In the genomic region with DNA sequence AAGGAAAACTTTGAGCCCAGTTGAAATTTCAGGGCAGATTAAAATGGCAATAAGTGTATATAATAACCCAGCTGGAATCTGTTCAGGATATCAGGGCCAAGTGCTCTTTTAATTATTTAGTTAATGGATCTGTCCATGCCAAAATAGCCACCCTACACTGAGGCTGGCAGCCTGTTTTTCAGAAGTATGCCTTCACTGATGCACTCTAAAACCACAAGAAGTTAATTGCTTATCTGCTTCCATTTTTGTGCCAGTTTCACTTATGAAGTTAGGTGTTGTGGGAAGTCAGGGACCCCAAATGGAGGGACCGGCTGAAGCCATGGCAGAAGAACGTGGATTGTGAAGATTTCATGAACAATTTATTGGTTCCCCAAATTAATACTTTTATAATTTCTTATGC, we compare ENCODE assay signal across 18 cellular contexts.
A peak's percentile ranks its signal among the peaks of the same experiment; 100 is the strongest.
DNase-seq lines count a peak whose midpoint lies in the region; ATAC-seq and TF ChIP-seq lines count a peak whose summit lies in the region.
"Had no signal": no experiment of that assay in that cellular context is flagged by ENCODE, and none has a peak within 500 bp of the region (broad histone marks: within the 10 kb centered on the region; RNA-seq: fewer than 3 reads in every experiment).

No MANE protein-coding gene starts in this region.

- H3K4me1 ChIP-seq in OCI-LY3 (ENCODE audit: low read length) (peaks cover 11% of the 10 kb centered on the region), SK-N-SH (ENCODE audit: control insufficient read depth in 1 of 2, insufficient read depth in 2 of 2, low read depth in 1 of 2, low read length in 1 of 2) (no peaks in the 10 kb centered on the region; a peak in 1 of 4 replicates)
- H3K4me1 ChIP-seq in CD4-positive, alpha-beta memory T cell (ENCODE audit: insufficient read depth, low read length) = no peaks in the 10 kb centered on the region

- no peaks in the 10 kb centered on the region for H3K9me3 ChIP-seq in OCI-LY3 (ENCODE audit: insufficient read depth, low read length)
- H3K9me3 ChIP-seq in SK-N-SH = no peaks in the 10 kb centered on the region
- peaks cover 0 to 4% of the 10 kb centered on the region in 2 donors for H3K9me3 ChIP-seq in CD4-positive, alpha-beta memory T cell (ENCODE audit: control insufficient read depth in 1 of 2, low read length in 2 of 2)

- H3K4me3 Mint-ChIP-seq in CD4-positive, alpha-beta memory T cell = no peak overlapping the region
- H3K4me3 Mint-ChIP-seq: CD8-positive, alpha-beta memory T cell had no signal

- H2AFZ ChIP-seq in OCI-LY3 (ENCODE audit: low read depth, low read length) (no peak overlapping the region), SK-N-SH (ENCODE audit: low read depth) (no peak overlapping the region)
- H2AFZ ChIP-seq: GM23248 had no signal

- no peaks in the 10 kb centered on the region for H3F3A ChIP-seq in SK-N-SH (replicated peaks; ENCODE audit: insufficient read depth)

- H3K79me2 ChIP-seq in OCI-LY3 (ENCODE audit: low read length) (no peaks in the 10 kb centered on the region), SK-N-SH (ENCODE audit: insufficient read depth) (no peaks in the 10 kb centered on the region)

- H3K9ac ChIP-seq in OCI-LY3 (ENCODE audit: low read length) = no peak overlapping the region
- H3K9ac ChIP-seq in SK-N-SH = no peak overlapping the region
- H3K9ac ChIP-seq: GM23248 had no signal

- WGBS in SK-N-SH (ENCODE audit: low lambda C conversion rate) = 0% methylated on average over 2 of the region's 2 CpGs

- no peaks in the 10 kb centered on the region for H3K4me1 Mint-ChIP-seq in CD4-positive, alpha-beta memory T cell
- H3K4me1 Mint-ChIP-seq: CD8-positive, alpha-beta memory T cell had no signal

- H4K20me1 ChIP-seq in OCI-LY3 (ENCODE audit: insufficient read depth, low read length) = no peaks in the 10 kb centered on the region
- no peaks in the 10 kb centered on the region for H4K20me1 ChIP-seq in SK-N-SH (ENCODE audit: insufficient read depth)

- H3K9me2 ChIP-seq in SK-N-SH = no peaks in the 10 kb centered on the region

- H3K9me3 Mint-ChIP-seq in CD4-positive, alpha-beta memory T cell = peaks cover 0 to 12% (median 6%) of the 10 kb centered on the region in 8 donors

- no peaks in the 10 kb centered on the region for H3K27me3 Mint-ChIP-seq in CD4-positive, alpha-beta memory T cell
- H3K27me3 Mint-ChIP-seq: CD8-positive, alpha-beta memory T cell had no signal

- POLR2A ChIA-PET in SK-N-SH (lab: Yijun Ruan, JAX) = no interaction called here
- POLR2A ChIA-PET in CD4-positive, alpha-beta memory T cell (lab: Charles Lee; ENCODE audit: partially characterized antibody) = no interaction called here

- DNase-seq in NCI-H1092 treated with DMSO at 0.1 percent for 48 hours (lab: John Stamatoyannopoulos, UW) (peak; percentile 34), NCI-H1092 (lab: John Stamatoyannopoulos, UW) (no peak), SK-N-SH (no peak)
- no peak for DNase-seq in CD4-positive, alpha-beta memory T cell
- DNase-seq: 8988T; CD8-positive, alpha-beta memory T cell; GM23248; MV-4-11; NCI-H146; NCI-H2081 treated with DMSO at 0.1 percent for 48 hours; NCI-H2227 treated with DMSO at 0.1 percent for 48 hours; NCI-H524 treated with DMSO at 0.1 percent for 48 hours; OCI-M1; T-helper 2 cell had no signal

- H3K4me2 ChIP-seq in OCI-LY3 (ENCODE audit: low read length) (peak overlapping the region; percentile 14; the same call in 1 of the 2 replicates), SK-N-SH (no peak overlapping the region)

- no peak for TF ChIP-seq CTCF in OCI-LY3 (IDR thresholded peaks at IDR 0.05; ENCODE audit: low read depth, low read length)
- TF ChIP-seq CTCF in SK-N-SH (IDR thresholded peaks at IDR 0.05) = no peak

- CTCF ChIA-PET in SK-N-SH (lab: Yijun Ruan, JAX) = no interaction called here
- CTCF ChIA-PET in CD4-positive, alpha-beta memory T cell (lab: Charles Lee; ENCODE audit: partially characterized antibody) = no interaction called here

- ATAC-seq in GM19324 (IDR thresholded peaks at IDR 0.05; ENCODE audit: low FRiP score, unreplicated experiment) (peak; percentile 77), HG03108 (IDR thresholded peaks at IDR 0.05; ENCODE audit: unreplicated experiment) (peak; percentile 70), GM21717 (IDR thresholded peaks at IDR 0.05; ENCODE audit: unreplicated experiment) (no peak)

- no peak for TF ChIP-seq EP300 in SK-N-SH (IDR thresholded peaks at IDR 0.05; ENCODE audit: borderline replicate concordance in 1 of 2, low read depth in 1 of 2, low read length in 1 of 2)

- H3K27ac Mint-ChIP-seq in CD4-positive, alpha-beta memory T cell = no peak overlapping the region
- H3K27ac Mint-ChIP-seq: CD8-positive, alpha-beta memory T cell had no signal

- no peaks in the 10 kb centered on the region for H3K36me3 ChIP-seq in OCI-LY3 (replicated peaks; ENCODE audit: low read depth, low read length)
- H3K36me3 ChIP-seq in SK-N-SH (replicated peaks in 1 of 2; ENCODE audit: control insufficient read depth in 1 of 2, insufficient read depth in 2 of 2, low read length in 1 of 2) = no peaks in the 10 kb centered on the region
- H3K36me3 ChIP-seq in CD4-positive, alpha-beta memory T cell (ENCODE audit: insufficient read depth, low read length) = no peaks in the 10 kb centered on the region

- no peak for TF ChIP-seq RAD21 in SK-N-SH (IDR thresholded peaks at IDR 0.05; ENCODE audit: low read length)

- intact Hi-C loops in CD4-positive, alpha-beta memory T cell (cut with micrococcal nuclease) = no loop called here

- H3K27ac ChIP-seq in OCI-LY3 (ENCODE audit: low read length) (no peak overlapping the region), SK-N-SH (ENCODE audit: low read depth in 2 of 2, low read length in 1 of 2) (no peak overlapping the region)
- no peak overlapping the region for H3K27ac ChIP-seq in CD4-positive, alpha-beta memory T cell (ENCODE audit: low read depth, low read length)
- H3K27ac ChIP-seq: GM23248 had no signal

- H3K27me3 ChIP-seq in OCI-LY3 (ENCODE audit: low read depth, low read length) (no peaks in the 10 kb centered on the region), SK-N-SH (ENCODE audit: insufficient read depth) (no peaks in the 10 kb centered on the region; the same call in 1 of the 2 replicates)
- H3K27me3 ChIP-seq in CD4-positive, alpha-beta memory T cell (ENCODE audit: insufficient read depth, low read length) = no peaks in the 10 kb centered on the region

- H3K4me3 ChIP-seq in OCI-LY3 (ENCODE audit: low read length) (no peak overlapping the region), SK-N-SH (ENCODE audit: low read depth in 2 of 2, low read length in 1 of 2) (no peak overlapping the region)
- H3K4me3 ChIP-seq in CD4-positive, alpha-beta memory T cell (ENCODE audit: low read length in 2 of 2) = no peak overlapping the region
- H3K4me3 ChIP-seq: GM23248 had no signal

- no peaks in the 10 kb centered on the region for H3K36me3 Mint-ChIP-seq in CD4-positive, alpha-beta memory T cell
- H3K36me3 Mint-ChIP-seq: CD8-positive, alpha-beta memory T cell had no signal

TF ChIP-seq in SK-N-SH, 30 proteins besides CTCF, POLR2A, EP300 and RAD21 (continues in another document):
- no peak for TF ChIP-seq NRF1 (IDR thresholded peaks at IDR 0.05; ENCODE audit: low read depth, low read length)
- TF ChIP-seq TAF1 (IDR thresholded peaks at IDR 0.05; ENCODE audit: borderline replicate concordance, low read depth, low read length) = no peak
- no peak for TF ChIP-seq YY1 (IDR thresholded peaks at IDR 0.05; ENCODE audit: low read depth)
- no peak for TF ChIP-seq EZH2phosphoT487 (IDR thresholded peaks at IDR 0.05; ENCODE audit: borderline replicate concordance, low read depth)
- TF ChIP-seq NFIC (IDR thresholded peaks at IDR 0.05; ENCODE audit: borderline replicate concordance) = no peak
- TF ChIP-seq SIN3A (IDR thresholded peaks at IDR 0.05; ENCODE audit: borderline replicate concordance, low read depth, low read length) = no peak
- no peak for TF ChIP-seq GABPA (IDR thresholded peaks at IDR 0.05; ENCODE audit: low read depth)
- TF ChIP-seq, protein P1, sequence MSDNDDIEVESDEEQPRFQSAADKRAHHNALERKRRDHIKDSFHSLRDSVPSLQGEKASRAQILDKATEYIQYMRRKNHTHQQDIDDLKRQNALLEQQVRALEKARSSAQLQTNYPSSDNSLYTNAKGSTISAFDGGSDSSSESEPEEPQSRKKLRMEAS (IDR thresholded peaks at IDR 0.05; ENCODE audit: low read depth) = no peak
- TF ChIP-seq SMC3 (IDR thresholded peaks at IDR 0.05; ENCODE audit: low read depth, low read length) = no peak
- no peak for TF ChIP-seq RXRA (IDR thresholded peaks at IDR 0.05; ENCODE audit: borderline replicate concordance, low read depth)
- TF ChIP-seq, protein P2, sequence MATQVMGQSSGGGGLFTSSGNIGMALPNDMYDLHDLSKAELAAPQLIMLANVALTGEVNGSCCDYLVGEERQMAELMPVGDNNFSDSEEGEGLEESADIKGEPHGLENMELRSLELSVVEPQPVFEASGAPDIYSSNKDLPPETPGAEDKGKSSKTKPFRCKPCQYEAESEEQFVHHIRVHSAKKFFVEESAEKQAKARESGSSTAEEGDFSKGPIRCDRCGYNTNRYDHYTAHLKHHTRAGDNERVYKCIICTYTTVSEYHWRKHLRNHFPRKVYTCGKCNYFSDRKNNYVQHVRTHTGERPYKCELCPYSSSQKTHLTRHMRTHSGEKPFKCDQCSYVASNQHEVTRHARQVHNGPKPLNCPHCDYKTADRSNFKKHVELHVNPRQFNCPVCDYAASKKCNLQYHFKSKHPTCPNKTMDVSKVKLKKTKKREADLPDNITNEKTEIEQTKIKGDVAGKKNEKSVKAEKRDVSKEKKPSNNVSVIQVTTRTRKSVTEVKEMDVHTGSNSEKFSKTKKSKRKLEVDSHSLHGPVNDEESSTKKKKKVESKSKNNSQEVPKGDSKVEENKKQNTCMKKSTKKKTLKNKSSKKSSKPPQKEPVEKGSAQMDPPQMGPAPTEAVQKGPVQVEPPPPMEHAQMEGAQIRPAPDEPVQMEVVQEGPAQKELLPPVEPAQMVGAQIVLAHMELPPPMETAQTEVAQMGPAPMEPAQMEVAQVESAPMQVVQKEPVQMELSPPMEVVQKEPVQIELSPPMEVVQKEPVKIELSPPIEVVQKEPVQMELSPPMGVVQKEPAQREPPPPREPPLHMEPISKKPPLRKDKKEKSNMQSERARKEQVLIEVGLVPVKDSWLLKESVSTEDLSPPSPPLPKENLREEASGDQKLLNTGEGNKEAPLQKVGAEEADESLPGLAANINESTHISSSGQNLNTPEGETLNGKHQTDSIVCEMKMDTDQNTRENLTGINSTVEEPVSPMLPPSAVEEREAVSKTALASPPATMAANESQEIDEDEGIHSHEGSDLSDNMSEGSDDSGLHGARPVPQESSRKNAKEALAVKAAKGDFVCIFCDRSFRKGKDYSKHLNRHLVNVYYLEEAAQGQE (IDR thresholded peaks at IDR 0.05; ENCODE audit: low read depth, low read length) = no peak
